ENCODE assay signal across 20 cellular contexts in the genomic region with DNA sequence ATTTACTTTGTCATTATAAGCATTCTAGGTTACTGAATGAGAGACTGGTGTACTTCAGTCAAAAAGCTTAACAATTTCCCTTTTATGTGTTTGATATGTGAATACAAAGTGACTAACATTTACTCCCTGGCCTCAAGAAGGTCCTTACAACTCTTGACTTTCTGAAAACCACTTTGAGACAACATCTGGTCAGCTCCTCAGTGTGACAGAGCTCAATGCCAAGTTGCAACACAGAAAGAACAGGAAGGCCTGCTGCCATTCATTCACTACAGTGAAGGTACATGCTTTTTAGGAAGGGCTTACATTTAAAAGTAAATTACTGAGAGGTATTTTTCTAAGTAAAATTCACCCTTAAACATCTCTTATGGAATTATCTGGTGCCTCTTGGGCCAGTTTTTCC. TPM values are rescaled to one million over a fixed set of nuclear protein-coding genes. Genes with fewer than 3 reads are reported as not detected.
DNase-seq lines count a peak whose midpoint lies in the region; ATAC-seq and TF ChIP-seq lines count a peak whose summit lies in the region.
"Had no signal": no experiment of that assay in that cellular context is flagged by ENCODE, and none has a peak within 500 bp of the region (broad histone marks: within the 10 kb centered on the region; RNA-seq: fewer than 3 reads in every experiment).

No MANE protein-coding gene starts in this region.

- H3K27ac Mint-ChIP-seq in neural crest cell (ENCODE audit: unreplicated experiment): no peak overlapping the region

- no peaks in the 10 kb centered on the region for H3K36me3 Mint-ChIP-seq in neural crest cell (ENCODE audit: low read depth)

- H3K9me3 Mint-ChIP-seq in neural crest cell: no peaks in the 10 kb centered on the region
- H3K9me3 Mint-ChIP-seq: brain, IgD-negative memory B cell had no signal

- peaks cover 10% of the 10 kb centered on the region for H3K27me3 Mint-ChIP-seq in neural crest cell (ENCODE audit: low read depth)
- H3K27me3 Mint-ChIP-seq: IgD-negative memory B cell had no signal

- TF ChIP-seq CTCF in neural crest cell (conservative IDR thresholded peaks at IDR 0.05): no peak
- no peak for TF ChIP-seq CTCF in omental fat pad (IDR thresholded peaks at IDR 0.05)

- peak overlapping the region; percentile 75 for H3K4me3 Mint-ChIP-seq in neural crest cell

- ATAC-seq in GM21390 (IDR thresholded peaks at IDR 0.05; ENCODE audit: unreplicated experiment): no peak
- ATAC-seq in omental fat pad (ENCODE audit: low FRiP score): no peak
- ATAC-seq in GM19452 (IDR thresholded peaks at IDR 0.05; ENCODE audit: unreplicated experiment): no peak

- peak; percentile 4 for DNase-seq in SKM-1 (lab: John Stamatoyannopoulos, UW; ENCODE audit: unreplicated experiment)
- no peak for DNase-seq in SKM-1 treated with dmso at 0.1 percent for 144 hours (lab: John Stamatoyannopoulos, UW; ENCODE audit: unreplicated experiment)
- DNase-seq in GF-D8 (lab: John Stamatoyannopoulos, UW): peak; percentile 76
- DNase-seq in NOMO-1 (lab: John Stamatoyannopoulos, UW; ENCODE audit: unreplicated experiment in 2 of 2): peak; percentile 12 to 56
- DNase-seq in neural crest cell (ENCODE audit: low read depth, low spot score): no peak
- DNase-seq in omental fat pad (ENCODE audit: low spot score): no peak
- DNase-seq: ACHN; activated CD4-positive, alpha-beta T cell treated with anti-CD3 and anti-CD28 coated beads for 1 hour; adrenal gland; C1 segment of cervical spinal cord; Calu3; MM.1S; NCI-H774; SHP77; stimulated activated CD4-positive, alpha-beta T cell treated with anti-CD3 and anti-CD28 coated beads, Interleukin-1b, Interleukin-23, amount 100 ng/mL, for 48 hours; uterus had no signal

- H3K4me1 Mint-ChIP-seq in neural crest cell: peaks cover 29% of the 10 kb centered on the region

RNA-seq across cellular contexts. Expression of a gene that starts 2.3 kb away (rescaled TPM):
- 15.7 and 17.0 TPM in 2 replicates for total RNA-seq in neural crest cell
- 10 to 100 TPM; 12.7 to 16.1 (median 15.2) TPM for total RNA-seq in omental fat pad

Comparison
In these comparisons a context has a peak if more than half of its experiments do, and no peak if none do; other contexts are left out.
1. DNase-seq: peak in SKM-1 (single experiment), GF-D8 (single experiment) and NOMO-1 (2 of 2); none in SKM-1 treated with dmso at 0.1 percent for 144 hours (single experiment), neural crest cell (single experiment) and omental fat pad (single experiment).